In the genomic region with DNA sequence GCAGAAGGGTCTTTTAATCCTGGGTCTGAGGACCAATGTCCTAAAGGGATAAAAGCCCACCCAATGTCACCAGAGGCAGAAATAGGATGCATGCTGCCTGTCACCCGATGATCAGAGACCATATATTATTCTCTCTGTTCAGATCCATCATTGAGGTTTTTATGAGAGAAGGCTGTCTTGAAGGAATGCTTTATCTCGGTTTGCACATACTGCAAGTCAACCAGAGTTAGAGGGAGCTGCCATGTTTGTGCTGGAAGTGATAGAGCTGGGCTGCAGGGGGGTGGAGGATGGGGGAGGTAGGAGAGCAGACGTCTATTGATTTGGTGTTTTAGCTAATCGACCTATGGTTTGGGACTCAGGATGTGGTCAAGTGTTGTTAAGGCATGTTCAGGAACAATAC, we compare ENCODE assay signal across 34 cellular contexts.
"Had no signal": no experiment of that assay in that cellular context is flagged by ENCODE, and none has a peak within 500 bp of the region (broad histone marks: within the 10 kb centered on the region; RNA-seq: fewer than 3 reads in every experiment).

No MANE protein-coding gene starts in this region.

- FAIRE-seq: bronchial epithelial cell, frontal cortex had no signal

- H3K4me1 Mint-ChIP-seq: activated CD4-positive, alpha-beta memory T cell treated with anti-CD3 and anti-CD28 coated beads, Interleukin-2, amount 10 ng/mL, durations not matched to agents 7 days and 5 days; activated CD4-positive, alpha-beta T cell treated with anti-CD3 and anti-CD28 coated beads for 36 hours; activated CD4-positive, alpha-beta T cell treated with anti-CD3 and anti-CD28 coated beads, Interleukin-2, amount 10 ng/mL, durations not matched to agents 24 days and 14 days; activated naive CD4-positive, alpha-beta T cell treated with anti-CD3 and anti-CD28 coated beads, Interleukin-2, amount 50 U/mL, for 24 hours; activated naive CD8-positive, alpha-beta T cell treated with anti-CD3 and anti-CD28 coated beads for 36 hours; activated naive CD8-positive, alpha-beta T cell treated with anti-CD3 and anti-CD28 coated beads, Interleukin-2, amount 50 U/mL, for 24 hours; activated T-helper 17 cell treated with anti-CD3 and anti-CD28 coated beads, Interleukin-2, amount 50 U/mL, for 72 hours; central memory CD8-positive, alpha-beta T cell; T-helper 17 cell had no signal

- H3K4me1 ChIP-seq: adrenal gland had no signal

- H3K27ac Mint-ChIP-seq: activated CD4-positive, alpha-beta memory T cell treated with anti-CD3 and anti-CD28 coated beads, Interleukin-2, amount 10 ng/mL, durations not matched to agents 7 days and 5 days; activated CD4-positive, alpha-beta T cell treated with anti-CD3 and anti-CD28 coated beads for 36 hours; activated CD4-positive, alpha-beta T cell treated with anti-CD3 and anti-CD28 coated beads, Interleukin-2, amount 10 ng/mL, durations not matched to agents 24 days and 14 days; activated naive CD4-positive, alpha-beta T cell treated with anti-CD3 and anti-CD28 coated beads for 36 hours; activated naive CD4-positive, alpha-beta T cell treated with anti-CD3 and anti-CD28 coated beads, Interleukin-2, amount 50 U/mL, for 24 hours; activated naive CD8-positive, alpha-beta T cell treated with anti-CD3 and anti-CD28 coated beads for 36 hours; activated naive CD8-positive, alpha-beta T cell treated with anti-CD3 and anti-CD28 coated beads, Interleukin-2, amount 50 U/mL, for 24 hours; activated T-helper 17 cell treated with anti-CD3 and anti-CD28 coated beads, Interleukin-2, amount 50 U/mL, for 72 hours; dendritic cell treated with granulocyte-macrophage colony-stimulating factor and Interleukin-4, amounts not matched to agents 40 ng/mL and 50 ng/mL, for 4 days; endodermal cell; T-helper 17 cell; T-helper 2 cell treated with Interferon-gamma antibody and Interleukin-4, amounts not matched to agents 5 μg/mL and 100 μg/mL, for 36 hours had no signal

- H3K9me3 ChIP-seq: adrenal gland had no signal

- H3K4me3 ChIP-seq: adrenal gland, coronary artery, dorsolateral prefrontal cortex had no signal

- H3K36me3 ChIP-seq: adrenal gland had no signal

- H3K27me3 Mint-ChIP-seq: activated naive CD4-positive, alpha-beta T cell treated with anti-CD3 and anti-CD28 coated beads, Interleukin-2, amount 50 U/mL, for 24 hours had no signal

- H3K27ac ChIP-seq: adrenal gland, coronary artery, dorsolateral prefrontal cortex had no signal

- H3K27me3 ChIP-seq: adrenal gland, dorsolateral prefrontal cortex had no signal

- H3K4me3 Mint-ChIP-seq: activated CD4-positive, alpha-beta memory T cell treated with anti-CD3 and anti-CD28 coated beads, Interleukin-2, amount 10 ng/mL, durations not matched to agents 7 days and 5 days; activated CD4-positive, alpha-beta T cell treated with anti-CD3 and anti-CD28 coated beads for 36 hours; activated CD4-positive, alpha-beta T cell treated with anti-CD3 and anti-CD28 coated beads, Interleukin-2, amount 10 ng/mL, durations not matched to agents 24 days and 14 days; activated naive CD4-positive, alpha-beta T cell treated with anti-CD3 and anti-CD28 coated beads for 36 hours; activated naive CD4-positive, alpha-beta T cell treated with anti-CD3 and anti-CD28 coated beads, Interleukin-2, amount 50 U/mL, for 24 hours; activated naive CD8-positive, alpha-beta T cell treated with anti-CD3 and anti-CD28 coated beads for 36 hours; activated naive CD8-positive, alpha-beta T cell treated with anti-CD3 and anti-CD28 coated beads, Interleukin-2, amount 50 U/mL, for 24 hours; activated T-cell treated with anti-CD3 and anti-CD28 coated beads, Interleukin-2, amount 50 U/mL, for 4 hours; activated T-helper 17 cell treated with anti-CD3 and anti-CD28 coated beads, Interleukin-2, amount 50 U/mL, for 72 hours; brain; central memory CD8-positive, alpha-beta T cell; dendritic cell treated with granulocyte-macrophage colony-stimulating factor and Interleukin-4, amounts not matched to agents 40 ng/mL and 50 ng/mL, for 4 days; endodermal cell; T-helper 17 cell; T-helper 2 cell treated with Interferon-gamma antibody and Interleukin-4, amounts not matched to agents 5 μg/mL and 100 μg/mL, for 36 hours had no signal

- H3K9me3 Mint-ChIP-seq: activated CD4-positive, alpha-beta memory T cell treated with anti-CD3 and anti-CD28 coated beads, Interleukin-2, amount 10 ng/mL, durations not matched to agents 7 days and 5 days; activated naive CD4-positive, alpha-beta T cell treated with anti-CD3 and anti-CD28 coated beads for 36 hours; activated naive CD4-positive, alpha-beta T cell treated with anti-CD3 and anti-CD28 coated beads, Interleukin-2, amount 50 U/mL, for 24 hours; activated naive CD8-positive, alpha-beta T cell treated with anti-CD3 and anti-CD28 coated beads for 36 hours; activated naive CD8-positive, alpha-beta T cell treated with anti-CD3 and anti-CD28 coated beads, Interleukin-2, amount 50 U/mL, for 24 hours; brain; central memory CD8-positive, alpha-beta T cell; dendritic cell treated with granulocyte-macrophage colony-stimulating factor and Interleukin-4, amounts not matched to agents 40 ng/mL and 50 ng/mL, for 4 days; endodermal cell; T-helper 2 cell treated with Interferon-gamma antibody and Interleukin-4, amounts not matched to agents 5 μg/mL and 100 μg/mL, for 36 hours had no signal

- H3K36me3 Mint-ChIP-seq: activated naive CD4-positive, alpha-beta T cell treated with anti-CD3 and anti-CD28 coated beads, Interleukin-2, amount 50 U/mL, for 24 hours; activated naive CD8-positive, alpha-beta T cell treated with anti-CD3 and anti-CD28 coated beads for 36 hours; brain had no signal

- DNase-seq: activated CD4-positive, alpha-beta memory T cell treated with anti-CD3 and anti-CD28 coated beads, Interleukin-2, amount 10 ng/mL, durations not matched to agents 7 days and 5 days; activated CD4-positive, alpha-beta T cell treated with anti-CD3 and anti-CD28 coated beads for 36 hours; activated CD4-positive, alpha-beta T cell treated with anti-CD3 and anti-CD28 coated beads, Interleukin-2, amount 10 ng/mL, durations not matched to agents 24 days and 14 days; activated CD4-positive, alpha-beta T cell treated with anti-CD3 and anti-CD28 coated beads, Interleukin-2, amount 50 U/mL, for 4 hours; activated CD4-positive, CD25-positive, alpha-beta regulatory T cell; activated CD4-positive, CD25-positive, alpha-beta regulatory T cell treated with anti-CD3 and anti-CD28 coated beads, Interleukin-2, amount 50 U/mL, for 72 hours; activated CD8-positive, alpha-beta memory T cell treated with anti-CD3 and anti-CD28 coated beads, Interleukin-2, amount 50 U/mL, for 48 hours; activated effector memory CD4-positive, alpha-beta T cell treated with anti-CD3 and anti-CD28 coated beads, Interleukin-2, amount 50 U/mL, for 16 hours; activated naive CD4-positive, alpha-beta T cell treated with anti-CD3 and anti-CD28 coated beads for 36 hours; activated naive CD8-positive, alpha-beta T cell treated with anti-CD3 and anti-CD28 coated beads for 36 hours; activated naive CD8-positive, alpha-beta T cell treated with anti-CD3 and anti-CD28 coated beads, Interleukin-2, amount 50 U/mL, for 24 hours; activated T-cell treated with anti-CD3 and anti-CD28 coated beads for 4 hours; activated T-cell treated with anti-CD3 and anti-CD28 coated beads, Interleukin-2, amount 50 U/mL, for 4 hours; adrenal gland; amygdala; aorta; dorsolateral prefrontal cortex; effector memory CD4-positive, alpha-beta T cell; endodermal cell; foreskin fibroblast; head of caudate nucleus; T-helper 1 cell; T-helper 17 cell; T1000 had no signal

- ATAC-seq: activated CD4-positive, alpha-beta T cell treated with anti-CD3 and anti-CD28 coated beads for 36 hours; activated naive CD8-positive, alpha-beta T cell treated with anti-CD3 and anti-CD28 coated beads, Interleukin-2, amount 50 U/mL, for 24 hours; activated T-cell treated with anti-CD3 and anti-CD28 coated beads, Interleukin-2, amount 50 U/mL, for 4 hours; activated T-helper 17 cell treated with anti-CD3 and anti-CD28 coated beads, Interleukin-2, amount 50 U/mL, for 72 hours; esophagus mucosa; T-helper 17 cell had no signal
